21 cellular contexts compared by ENCODE assay signal in genomic region chr11:34157163-34157562, GRCh38. TPM values are rescaled to one million over a fixed set of nuclear protein-coding genes. Genes with fewer than 3 reads are reported as not detected.
DNase-seq lines count a peak whose midpoint lies in the region; ATAC-seq and TF ChIP-seq lines count a peak whose summit lies in the region.
"Had no signal": no experiment of that assay in that cellular context is flagged by ENCODE, and none has a peak within 500 bp of the region (broad histone marks: within the 10 kb centered on the region; RNA-seq: fewer than 3 reads in every experiment).

No MANE protein-coding gene starts in this region.

- no peak overlapping the region for H3K23ac ChIP-seq in neuronal stem cell (ENCODE audit: low read depth, low read length, poor library complexity)

- no peak overlapping the region for H2BK120ac ChIP-seq in neuronal stem cell (ENCODE audit: low read depth, low read length)

- H3K4me3 ChIP-seq in right atrium auricular region = no peak overlapping the region
- no peak overlapping the region for H3K4me3 ChIP-seq in left ventricle myocardium inferior
- H3K4me3 ChIP-seq in neuronal stem cell (ENCODE audit: low read length in 2 of 2) = no peak overlapping the region
- H3K4me3 ChIP-seq in spleen = no peak overlapping the region
- H3K4me3 ChIP-seq: A549, BLaER1 had no signal

- no peak for TF ChIP-seq POLR2A in spleen (IDR thresholded peaks at IDR 0.05)

- H3K4ac ChIP-seq in neuronal stem cell (ENCODE audit: low read length) = no peak overlapping the region

- no peak for TF ChIP-seq CTCF in right atrium auricular region (IDR thresholded peaks at IDR 0.05)
- TF ChIP-seq CTCF in left ventricle myocardium inferior (IDR thresholded peaks at IDR 0.05; ENCODE audit: borderline replicate concordance) = no peak
- no peak for TF ChIP-seq CTCF in spleen (IDR thresholded peaks at IDR 0.05 in 8 of 11, conservative IDR thresholded peaks at IDR 0.05 in 3 of 11)

- no peak overlapping the region for H2BK12ac ChIP-seq in neuronal stem cell (ENCODE audit: low read length)

- no peaks in the 10 kb centered on the region for H3K27me3 ChIP-seq in right atrium auricular region
- no peaks in the 10 kb centered on the region for H3K27me3 ChIP-seq in left ventricle myocardium inferior (ENCODE audit: low read depth)
- H3K27me3 ChIP-seq in neuronal stem cell (ENCODE audit: control insufficient read depth in 3 of 3, insufficient read depth in 3 of 3, low read depth in 1 of 3, low read length in 3 of 3) = no peaks in the 10 kb centered on the region
- no peaks in the 10 kb centered on the region for H3K27me3 ChIP-seq in spleen (replicated peaks in 1 of 7)
- H3K27me3 ChIP-seq: BLaER1 had no signal

- H2BK5ac ChIP-seq in neuronal stem cell (ENCODE audit: low read length) = no peak overlapping the region

- H4K8ac ChIP-seq in neuronal stem cell (ENCODE audit: low read depth, low read length) = no peak overlapping the region

- in situ Hi-C loops in KBM-7 (cut with MboI; ENCODE audit: low pct_unique_long_range_greater_than_20kb, low sequenced_read_pairs) = loop anchor here (10.0 to 25.0 kb wide), 4 partner anchors 205 to 730 kb away; partner anchors contain the start of gene ABTB2

- intact Hi-C loops in Right ventricle myocardium inferior (cut with DNase I) (no loop called here), left ventricle myocardium inferior (cut with micrococcal nuclease) (no loop called here), spleen (cut with DNase I; ENCODE audit: low total_unique reads) (no loop called here)

- H3K4me2 ChIP-seq in neuronal stem cell (ENCODE audit: insufficient read depth, low read length, poor library complexity, severe bottlenecking) = no peak overlapping the region
- H3K4me2 ChIP-seq: A549, BLaER1, KMS-11 had no signal

- H3K9ac ChIP-seq in neuronal stem cell (ENCODE audit: low read depth, low read length, poor library complexity) = no peak overlapping the region
- H3K9ac ChIP-seq: BLaER1, KMS-11 had no signal

- H3K9me3 ChIP-seq in right atrium auricular region (no peaks in the 10 kb centered on the region), left ventricle myocardium inferior (replicated peaks) (no peaks in the 10 kb centered on the region), neuronal stem cell (replicated peaks in 1 of 2; ENCODE audit: control insufficient read depth in 2 of 2, insufficient read depth in 1 of 2, low read depth in 1 of 2, low read length in 2 of 2) (no peaks in the 10 kb centered on the region), spleen (no peaks in the 10 kb centered on the region)
- H3K9me3 ChIP-seq: A549, BLaER1 had no signal

- H4K91ac ChIP-seq in neuronal stem cell (ENCODE audit: low read depth, low read length, poor library complexity) = no peak overlapping the region

- DNase-seq in Right ventricle myocardium inferior (ENCODE audit: missing footprints) = no peak
- no peak for DNase-seq in right atrium auricular region (ENCODE audit: low spot score)
- DNase-seq in left ventricle myocardium inferior = peak; percentile 58
- DNase-seq in neuronal stem cell (ENCODE audit: low spot score) = no peak
- no peak for DNase-seq in NCI-H187 (lab: John Stamatoyannopoulos, UW)
- DNase-seq in spleen = no peak
- DNase-seq in KBM-7 = no peak
- DNase-seq: Calu3; CD4-positive, alpha-beta memory T cell; DMS79; HFFc6; MV-4-11; NCI-H1417; NCI-H187 treated with DMSO at 0.1 percent for 48 hours; NCI-H2227 treated with DMSO at 0.1 percent for 48 hours; NCI-H510A treated with DMSO at 0.1 percent for 48 hours; NCI-H774; OCI-M1 had no signal

- H2BK15ac ChIP-seq in neuronal stem cell (ENCODE audit: low read length) = no peak overlapping the region

- no peak overlapping the region for H3K14ac ChIP-seq in neuronal stem cell (ENCODE audit: low read length)

- H3K27ac ChIP-seq in right atrium auricular region = no peak overlapping the region
- H3K27ac ChIP-seq in left ventricle myocardium inferior (replicated peaks) = peak overlapping the region; percentile 1
- H3K27ac ChIP-seq in neuronal stem cell (replicated peaks; ENCODE audit: low read length) = no peak overlapping the region
- no peak overlapping the region for H3K27ac ChIP-seq in spleen
- H3K27ac ChIP-seq: A549, BLaER1, KMS-11 had no signal

- peak; percentile 36 for ATAC-seq in Right ventricle myocardium inferior
- ATAC-seq: A549 had no signal

- H3K79me1 ChIP-seq in neuronal stem cell (ENCODE audit: low read depth, low read length) = no peaks in the 10 kb centered on the region

- H3K36me3 ChIP-seq in right atrium auricular region (peaks cover 79% of the 10 kb centered on the region), left ventricle myocardium inferior (peaks cover 32% of the 10 kb centered on the region), neuronal stem cell (replicated peaks in 1 of 2; ENCODE audit: control insufficient read depth in 2 of 2, insufficient read depth in 2 of 2, low read length in 2 of 2) (peaks cover 4 to 86% of the 10 kb centered on the region in 2 donors), spleen (peaks cover 0 to 76% (median 4%) of the 10 kb centered on the region in 6 donors)

- WGBS in neuronal stem cell (ENCODE audit: extremely low coverage in 2 of 2, insufficient read length in 2 of 2, insufficient replicate concordance in 1 of 2), 2 donors = no CpG with 5 or more reads among the region's 9 CpGs
- 89 to 97% (median 91%) methylated on average over 3 to 9 of the region's 9 CpGs for WGBS in spleen, 5 donors

- peak overlapping the region; percentile 18 for H2AK5ac ChIP-seq in neuronal stem cell (ENCODE audit: low read depth, low read length)

- H3K18ac ChIP-seq in neuronal stem cell (ENCODE audit: low read length) = no peak overlapping the region

- H2AFZ ChIP-seq in neuronal stem cell (ENCODE audit: low read length) = no peak overlapping the region

- H3K4me1 ChIP-seq in right atrium auricular region = no peaks in the 10 kb centered on the region
- H3K4me1 ChIP-seq in left ventricle myocardium inferior = peaks cover 18% of the 10 kb centered on the region
- H3K4me1 ChIP-seq in neuronal stem cell (ENCODE audit: control insufficient read depth in 2 of 2, insufficient read depth in 1 of 2, low read depth in 1 of 2, low read length in 2 of 2) = no peaks in the 10 kb centered on the region
- H3K4me1 ChIP-seq in spleen = peaks cover 0 to 27% (median 11%) of the 10 kb centered on the region in 6 donors
- H3K4me1 ChIP-seq: A549 had no signal

RNA-seq across cellular contexts. Expression of gene NAT10, which starts 51.7 kb away (rescaled TPM):
- 22.8 TPM for total RNA-seq in Right ventricle myocardium inferior
- total RNA-seq in right atrium auricular region = 10 to 100 TPM; 13.3 to 16.0 TPM
- 22.3 TPM for total RNA-seq in left ventricle myocardium inferior
- 25.0 TPM for polyA plus RNA-seq in neuronal stem cell (2013, experiment 1 of 2)
- 25.5 TPM for polyA plus RNA-seq in neuronal stem cell (2013, experiment 2 of 2)
- 10 to 100 TPM; 27.6 to 64.5 (median 45.4) TPM for total RNA-seq in spleen
- polyA plus RNA-seq in spleen = 10 to 100 TPM; 31.4 to 37.3 (median 37.3) TPM
